ENCODE assay signal across 1 cellular context in genomic region chr1:117613969-117614865, GRCh38.
TF ChIP-seq lines count a peak whose summit lies in the region.

No MANE protein-coding gene starts in this region.

TF ChIP-seq in IMR-90, 13 proteins besides CTCF, POLR2A, EP300 and RAD21 (continued from another document):
- TF ChIP-seq ELK1 (IDR thresholded peaks at IDR 0.05; ENCODE audit: borderline replicate concordance, low read depth, low read length) = no peak
- TF ChIP-seq FOS (IDR thresholded peaks at IDR 0.05; ENCODE audit: low read depth, low read length) = no peak
- TF ChIP-seq MAZ (IDR thresholded peaks at IDR 0.05; ENCODE audit: borderline replicate concordance, low read depth, low read length) = no peak
- no peak for TF ChIP-seq RFX5 (IDR thresholded peaks at IDR 0.05; ENCODE audit: low read depth, low read length)
- no peak for TF ChIP-seq USF2 (IDR thresholded peaks at IDR 0.05; ENCODE audit: low read depth, low read length)
- TF ChIP-seq MXI1 (IDR thresholded peaks at IDR 0.05; ENCODE audit: borderline replicate concordance, low read depth, low read length) = no peak
TF ChIP-seq in IMR-90: peak in this region for 0.
